Comparison of ENCODE assay signal across 8 cellular contexts in genomic region chr5:172133359-172134029, GRCh38. TPM values are rescaled to one million over a fixed set of nuclear protein-coding genes. Genes with fewer than 3 reads are reported as not detected.
A peak's percentile ranks its signal among the peaks of the same experiment; 100 is the strongest.
DNase-seq lines count a peak whose midpoint lies in the region; ATAC-seq and TF ChIP-seq lines count a peak whose summit lies in the region.

No MANE protein-coding gene starts in this region.

- H3K27ac ChIP-seq in lung (ENCODE audit: low read depth in 1 of 2, low read length in 1 of 2) (peak overlapping the region in 1 of 2 donors; percentile 58), suprapubic skin (peak overlapping the region; percentile 28), endodermal cell (ENCODE audit: low read depth, low read length) (no peak overlapping the region), esophagus squamous epithelium (peak overlapping the region in 2 of 4 donors; percentile 55 to 63)

- H3K36me3 ChIP-seq in lung (ENCODE audit: control insufficient read depth in 2 of 2, insufficient read depth in 2 of 2, low read length in 2 of 2) (no peaks in the 10 kb centered on the region), suprapubic skin (no peaks in the 10 kb centered on the region), endodermal cell (ENCODE audit: control insufficient read depth, insufficient read depth, low read length) (no peaks in the 10 kb centered on the region), esophagus squamous epithelium (no peaks in the 10 kb centered on the region)

- intact Hi-C loops in esophagus squamous epithelium (cut with DNase I), result no loop called here

- POLR2A ChIA-PET in activated naive CD8-positive, alpha-beta T cell treated with anti-CD3 and anti-CD28 coated beads, Interleukin-2, amount 10 ng/mL, durations not matched to agents 7 days and 5 days (lab: Charles Lee), result interaction anchor here (0.6 to 1.8 kb wide), 5 partner anchors 21 to 55 kb away, joined by 3 to 6 read pairs (median 4); partner anchors contain the start of gene STK10

- H3K9me3 ChIP-seq in lung (ENCODE audit: control insufficient read depth in 2 of 2, insufficient read depth in 1 of 2, low read length in 1 of 2), result peaks cover 0 to 3% of the 10 kb centered on the region in 2 donors
- H3K9me3 ChIP-seq in suprapubic skin, result no peaks in the 10 kb centered on the region
- H3K9me3 ChIP-seq in endodermal cell (ENCODE audit: control insufficient read depth, low read length), result peaks cover 13% of the 10 kb centered on the region
- H3K9me3 ChIP-seq in esophagus squamous epithelium, result no peaks in the 10 kb centered on the region

- H3K9ac ChIP-seq in endodermal cell (ENCODE audit: extremely low read depth, low read length, poor library complexity, severe bottlenecking), result no peak overlapping the region

- H3K4me3 ChIP-seq in lung (no peak overlapping the region), suprapubic skin (no peak overlapping the region), endodermal cell (ENCODE audit: low read length) (no peak overlapping the region), esophagus squamous epithelium (no peak overlapping the region)

- no peaks in the 10 kb centered on the region for H3K27me3 ChIP-seq in lung (ENCODE audit: control insufficient read depth, insufficient read depth)
- no peaks in the 10 kb centered on the region for H3K27me3 ChIP-seq in suprapubic skin
- no peaks in the 10 kb centered on the region for H3K27me3 ChIP-seq in endodermal cell (ENCODE audit: control insufficient read depth, insufficient read depth, low read length, poor library complexity, severe bottlenecking)
- no peaks in the 10 kb centered on the region for H3K27me3 ChIP-seq in esophagus squamous epithelium

- H3K9me3 Mint-ChIP-seq in activated naive CD8-positive, alpha-beta T cell treated with anti-CD3 and anti-CD28 coated beads, Interleukin-2, amount 10 ng/mL, durations not matched to agents 7 days and 5 days, result no peaks in the 10 kb centered on the region
- peaks cover 13% of the 10 kb centered on the region for H3K9me3 Mint-ChIP-seq in endodermal cell

- peaks cover 55% of the 10 kb centered on the region for H3K36me3 Mint-ChIP-seq in activated naive CD8-positive, alpha-beta T cell treated with anti-CD3 and anti-CD28 coated beads, Interleukin-2, amount 10 ng/mL, durations not matched to agents 7 days and 5 days
- H3K36me3 Mint-ChIP-seq in endodermal cell (ENCODE audit: low read depth), result peaks cover 1% of the 10 kb centered on the region

- H3K27ac Mint-ChIP-seq in activated naive CD8-positive, alpha-beta T cell treated with anti-CD3 and anti-CD28 coated beads, Interleukin-2, amount 10 ng/mL, durations not matched to agents 7 days and 5 days, result peak overlapping the region; percentile 93
- no peak overlapping the region for H3K27ac Mint-ChIP-seq in endodermal cell

- ATAC-seq in activated naive CD8-positive, alpha-beta T cell treated with anti-CD3 and anti-CD28 coated beads, Interleukin-2, amount 10 ng/mL, durations not matched to agents 7 days and 5 days (ENCODE audit: low read depth), result peak; percentile 76
- ATAC-seq in lung (ENCODE audit: insufficient read depth, low FRiP score), result peak; percentile 81

- TF ChIP-seq CTCF in lung (IDR thresholded peaks at IDR 0.05; ENCODE audit: control extremely low read depth, extremely low read depth), result no peak
- no peak for TF ChIP-seq CTCF in suprapubic skin (IDR thresholded peaks at IDR 0.05)
- no peak for TF ChIP-seq CTCF in endodermal cell (conservative IDR thresholded peaks at IDR 0.05)
- no peak for TF ChIP-seq CTCF in esophagus squamous epithelium (IDR thresholded peaks at IDR 0.05)

- peak overlapping the region; percentile 67 for H3K4me3 Mint-ChIP-seq in activated naive CD8-positive, alpha-beta T cell treated with anti-CD3 and anti-CD28 coated beads, Interleukin-2, amount 10 ng/mL, durations not matched to agents 7 days and 5 days
- H3K4me3 Mint-ChIP-seq in endodermal cell, result no peak overlapping the region

- 29 to 55% methylated on average over 10 of the region's 10 CpGs for WGBS in lung, 2 donors
- 60% methylated on average over 10 of the region's 10 CpGs for WGBS in suprapubic skin
- WGBS in endodermal cell (ENCODE audit: insufficient coverage in 1 of 2, insufficient read length in 1 of 2), 2 experiments, result 90 to 95% methylated on average over 9 to 10 of the region's 10 CpGs
- WGBS in esophagus squamous epithelium, 2 donors, result 47 to 67% methylated on average over 7 to 9 of the region's 10 CpGs

- DNase-seq in AML-193 (lab: John Stamatoyannopoulos, UW) (peak; percentile 97), NOMO-1 treated with DMSO at 0.1 percent for 48 hours (lab: John Stamatoyannopoulos, UW; ENCODE audit: unreplicated experiment) (peak; percentile 89), lung (ENCODE audit: low spot score) (peak; percentile 47), suprapubic skin (ENCODE audit: low spot score in 2 of 2) (peak in 1 of 2 donors; percentile 69), endodermal cell (no peak), esophagus squamous epithelium (lab: John Stamatoyannopoulos, UW) (no peak), NCI-H2029 treated with DMSO at 0.1 percent for 48 hours (lab: John Stamatoyannopoulos, UW) (no peak)
- no peak for DNase-seq in activated naive CD8-positive, alpha-beta T cell treated with anti-CD3 and anti-CD28 coated beads, Interleukin-2, amount 10 ng/mL, durations not matched to agents 7 days and 5 days

- H3K4me1 ChIP-seq in lung (ENCODE audit: control insufficient read depth in 2 of 2, insufficient read depth in 2 of 2, low read length in 2 of 2) (peaks cover 0 to 8% of the 10 kb centered on the region in 2 donors), suprapubic skin (no peaks in the 10 kb centered on the region), endodermal cell (ENCODE audit: control insufficient read depth, insufficient read depth, low read length) (no peaks in the 10 kb centered on the region), esophagus squamous epithelium (peaks cover 0 to 15% (median 3%) of the 10 kb centered on the region in 3 donors)

- peaks cover 42% of the 10 kb centered on the region for H3K4me1 Mint-ChIP-seq in activated naive CD8-positive, alpha-beta T cell treated with anti-CD3 and anti-CD28 coated beads, Interleukin-2, amount 10 ng/mL, durations not matched to agents 7 days and 5 days
- H3K4me1 Mint-ChIP-seq in endodermal cell, result no peaks in the 10 kb centered on the region

- TF ChIP-seq POLR2A in suprapubic skin (IDR thresholded peaks at IDR 0.05) (no peak), esophagus squamous epithelium (IDR thresholded peaks at IDR 0.05) (no peak)

- no peaks in the 10 kb centered on the region for H3K27me3 Mint-ChIP-seq in activated naive CD8-positive, alpha-beta T cell treated with anti-CD3 and anti-CD28 coated beads, Interleukin-2, amount 10 ng/mL, durations not matched to agents 7 days and 5 days
- no peaks in the 10 kb centered on the region for H3K27me3 Mint-ChIP-seq in endodermal cell (ENCODE audit: insufficient read depth)

- TF ChIP-seq EP300 in suprapubic skin (IDR thresholded peaks at IDR 0.05), result no peak

RNA-seq across cellular contexts. Expression of gene STK10, which starts 54.5 kb away (rescaled TPM):
- total RNA-seq in activated naive CD8-positive, alpha-beta T cell treated with anti-CD3 and anti-CD28 coated beads, Interleukin-2, amount 10 ng/mL, durations not matched to agents 7 days and 5 days, result 100 to 1,000 TPM; 319 to 320 TPM
- 10 to 100 TPM; 29.9 to 65.4 TPM for total RNA-seq in lung
- polyA plus RNA-seq in lung, result 10 to 100 TPM; 17.2 to 57.3 TPM
- 10 to 100 TPM; 29.0 to 49.6 (median 36.9) TPM for total RNA-seq in suprapubic skin
- total RNA-seq in endodermal cell, result 10 to 100 TPM; 14.3 to 17.9 TPM
- polyA plus RNA-seq in endodermal cell (2013, experiment 1 of 2), result 6.8 TPM
- 8.1 TPM for polyA plus RNA-seq in endodermal cell (2013, experiment 2 of 2)
- total RNA-seq in esophagus squamous epithelium, result 10 to 100 TPM in 1 of 4 donors, 1 to 10 TPM in 3; 5.4 to 15.6 (median 8.9) TPM

Comparison
In these comparisons a context has a peak if more than half of its experiments do, and no peak if none do; other contexts are left out.
1. DNase-seq: peak in AML-193 (2 of 2), NOMO-1 treated with DMSO at 0.1 percent for 48 hours (single experiment) and lung (single experiment); none in activated naive CD8-positive, alpha-beta T cell treated with anti-CD3 and anti-CD28 coated beads, Interleukin-2, amount 10 ng/mL, durations not matched to agents 7 days and 5 days (single experiment), endodermal cell (single experiment), esophagus squamous epithelium (single experiment) and NCI-H2029 treated with DMSO at 0.1 percent for 48 hours (single experiment).
2. RNA of gene STK10, which starts 54.5 kb away (total RNA-seq): 319 to 320 TPM in activated naive CD8-positive, alpha-beta T cell treated with anti-CD3 and anti-CD28 coated beads, Interleukin-2, amount 10 ng/mL, durations not matched to agents 7 days and 5 days; 29.9 to 65.4 TPM in lung, 29.0 to 49.6 TPM in suprapubic skin, 14.3 to 17.9 TPM in endodermal cell and 5.4 to 15.6 TPM in esophagus squamous epithelium; every median in the first group is over 4 times any median in the second.